In genomic region chr1:109908857-109909256, GRCh38 we compare ENCODE assay signal across 18 cellular contexts. TPM values are rescaled to one million over a fixed set of nuclear protein-coding genes. Genes with fewer than 3 reads are reported as not detected.
DNase-seq lines count a peak whose midpoint lies in the region; ATAC-seq, FAIRE-seq and TF ChIP-seq lines count a peak whose summit lies in the region.
"Had no signal": no experiment of that assay in that cellular context is flagged by ENCODE, and none has a peak within 500 bp of the region (broad histone marks: within the 10 kb centered on the region; RNA-seq: fewer than 3 reads in every experiment).

No MANE protein-coding gene starts in this region.

- peak; percentile 30 for FAIRE-seq in HepG2 (lab: Jason Lieb, UNC)
- FAIRE-seq: H54 had no signal

- BruUV-seq in HepG2 (replicated peaks; lab: Mats Ljungman, UMichigan) = no TSS peak
- BruUV-seq in Panc1 (replicated peaks; lab: Mats Ljungman, UMichigan) = no TSS peak
- BruUV-seq in mammary epithelial cell (replicated peaks; lab: Mats Ljungman, UMichigan) = no TSS peak

- 3% methylated on average over 3 of the region's 3 CpGs for WGBS in HepG2 (ENCODE audit: low lambda C conversion rate)
- WGBS in right lobe of liver (ENCODE audit: insufficient coverage, low coverage, low lambda C conversion rate, missing lambda C conversion rate) = 50% methylated on average over 3 of the region's 3 CpGs
- WGBS in mammary epithelial cell (ENCODE audit: low coverage, missing lambda C conversion rate) = 100% methylated on average over 3 of the region's 3 CpGs

- H3K27ac ChIP-seq in HepG2 (ENCODE audit: extremely low read length, insufficient read depth, low read length) (no peak overlapping the region), right lobe of liver (no peak overlapping the region), Panc1 (ENCODE audit: low read length) (peak overlapping the region; percentile 95; the same call in 1 of the 2 replicates), mammary epithelial cell (ENCODE audit: insufficient read depth, low read depth, low read length) (no peak overlapping the region)
- H3K27ac ChIP-seq: HL-60, KMS-11 had no signal

- H3K4me3 Mint-ChIP-seq in naive thymus-derived CD8-positive, alpha-beta T cell = peak overlapping the region in 6 of 10 donors; percentile 12 to 92 (median 86)

- POLR2A ChIA-PET in HepG2 (lab: Yijun Ruan, JAX) = interaction anchor here (1.3 kb wide), 1 partner anchor 76 kb away, joined by 7 read pairs; the partner anchor contains the start of gene AHCYL1
- POLR2A ChIA-PET in Panc1 (lab: Charles Lee) = no interaction called here
- POLR2A ChIA-PET in naive thymus-derived CD8-positive, alpha-beta T cell (lab: Charles Lee) = no interaction called here

- no peaks in the 10 kb centered on the region for H4K20me1 ChIP-seq in HepG2 (ENCODE audit: insufficient read depth, low read length)
- no peaks in the 10 kb centered on the region for H4K20me1 ChIP-seq in mammary epithelial cell (ENCODE audit: insufficient read depth, low read length)

- H3K4me3 ChIP-seq in HepG2 (replicated peaks in 1 of 3; ENCODE audit: insufficient read depth in 1 of 3, low read depth in 2 of 3, low read length in 3 of 3) (no peak overlapping the region), right lobe of liver (no peak overlapping the region), Panc1 (ENCODE audit: low read depth in 2 of 2, low read length in 2 of 2) (no peak overlapping the region), mammary epithelial cell (replicated peaks in 1 of 3; ENCODE audit: insufficient read depth in 1 of 3, low read depth in 2 of 3, low read length in 3 of 3) (no peak overlapping the region)

- H3K79me2 ChIP-seq in HepG2 (ENCODE audit: insufficient read depth, low read length) (peaks cover 25% of the 10 kb centered on the region), mammary epithelial cell (ENCODE audit: insufficient read depth, low read length) (peaks cover 25% of the 10 kb centered on the region)

- H3K9me3 ChIP-seq in HepG2 (ENCODE audit: low read length) (no peaks in the 10 kb centered on the region), right lobe of liver (no peaks in the 10 kb centered on the region), Panc1 (ENCODE audit: control insufficient read depth, insufficient read depth, low read depth, low read length) (no peaks in the 10 kb centered on the region), mammary epithelial cell (replicated peaks; ENCODE audit: insufficient read depth, low read length) (no peaks in the 10 kb centered on the region)
- H3K9me3 ChIP-seq: BE2C had no signal

- H3K27me3 ChIP-seq in HepG2 (ENCODE audit: control insufficient read depth in 1 of 2, insufficient read depth in 2 of 2, low read length in 2 of 2) (peaks cover 3 to 45% of the 10 kb centered on the region in 2 experiments), right lobe of liver (no peaks in the 10 kb centered on the region), Panc1 (ENCODE audit: control insufficient read depth, insufficient read depth, low read length) (no peaks in the 10 kb centered on the region), mammary epithelial cell (ENCODE audit: insufficient read depth, low read length) (no peaks in the 10 kb centered on the region)
- H3K27me3 ChIP-seq: BE2C had no signal

- H3K27ac Mint-ChIP-seq in naive thymus-derived CD8-positive, alpha-beta T cell = no peak overlapping the region

- TF ChIP-seq CTCF in HepG2 (CRISPR knock-in tag; IDR thresholded peaks at IDR 0.05) (no peak), right lobe of liver (IDR thresholded peaks at IDR 0.05) (no peak), Panc1 (IDR thresholded peaks at IDR 0.05) (no peak), mammary epithelial cell (conservative IDR thresholded peaks at IDR 0.05 in 1 of 2, IDR thresholded peaks at IDR 0.05 in 1 of 2; ENCODE audit: extremely low read depth in 1 of 2, insufficient read depth in 1 of 2, low read depth in 1 of 2, low read length in 2 of 2) (no peak)

- H3K4me2 ChIP-seq in HepG2 (ENCODE audit: low read depth, low read length) = no peak overlapping the region
- no peak overlapping the region for H3K4me2 ChIP-seq in mammary epithelial cell (ENCODE audit: insufficient read depth, low read depth, low read length)
- H3K4me2 ChIP-seq: KMS-11 had no signal

- DNase-seq in HepG2 (ENCODE audit: low spot score) = no peak
- no peak for DNase-seq in right lobe of liver
- no peak for DNase-seq in Panc1 (ENCODE audit: low read depth, low spot score)
- no peak for DNase-seq in naive thymus-derived CD8-positive, alpha-beta T cell
- no peak for DNase-seq in mammary epithelial cell
- no peak for DNase-seq in hypothalamus (lab: John Stamatoyannopoulos, UW)
- DNase-seq: ACHN, BE2C, DMS53, NCI-H1105, NCI-H1930, NCI-H2171, NCI-H510A, SIG-M5 had no signal

- ATAC-seq in HepG2 = no peak
- ATAC-seq in right lobe of liver = no peak
- no peak for ATAC-seq in Panc1
- ATAC-seq in naive thymus-derived CD8-positive, alpha-beta T cell = no peak
- ATAC-seq in HG02884 (IDR thresholded peaks at IDR 0.05; ENCODE audit: unreplicated experiment) = no peak

- H3K27me3 Mint-ChIP-seq in naive thymus-derived CD8-positive, alpha-beta T cell = peaks cover 0 to 14% (median 2%) of the 10 kb centered on the region in 5 donors

- CTCF ChIA-PET in HepG2 (lab: Yijun Ruan, JAX; ENCODE audit: low intra/inter-chr PET ratio, low total read pairs) = no interaction called here
- CTCF ChIA-PET in Panc1 (lab: Charles Lee) = no interaction called here
- CTCF ChIA-PET in mammary epithelial cell (lab: Charles Lee; ENCODE audit: low non-redundant PET) = no interaction called here

- peaks cover 33 to 64% (median 54%) of the 10 kb centered on the region in 4 donors for H3K4me1 Mint-ChIP-seq in naive thymus-derived CD8-positive, alpha-beta T cell

- dilution Hi-C loops in mammary epithelial cell (cut with HindIII; ENCODE audit: low sequenced_read_pairs) = no loop called here

- intact Hi-C loops in HepG2 (cut with micrococcal nuclease; ENCODE audit: unreplicated experiment) (no loop called here), right lobe of liver (cut with DNase I) (no loop called here), Panc1 (cut with micrococcal nuclease; ENCODE audit: unreplicated experiment) (no loop called here), mammary epithelial cell (cut with micrococcal nuclease) (no loop called here)

- H3K9me3 Mint-ChIP-seq in naive thymus-derived CD8-positive, alpha-beta T cell = no peaks in the 10 kb centered on the region

- no peak for TF ChIP-seq EP300 in HepG2 (IDR thresholded peaks at IDR 0.05; ENCODE audit: low read depth in 2 of 2, low read length in 2 of 2)
- TF ChIP-seq EP300 in HepG2 (CRISPR knock-in tag; IDR thresholded peaks at IDR 0.05; ENCODE audit: borderline replicate concordance) = no peak

- H3K36me3 ChIP-seq in HepG2 (replicated peaks in 1 of 2; ENCODE audit: control insufficient read depth in 1 of 2, insufficient read depth in 2 of 2, low read length in 2 of 2) (no peaks in the 10 kb centered on the region), right lobe of liver (no peaks in the 10 kb centered on the region), Panc1 (ENCODE audit: control insufficient read depth, insufficient read depth, low read length) (no peaks in the 10 kb centered on the region), mammary epithelial cell (ENCODE audit: insufficient read depth, low read length) (no peaks in the 10 kb centered on the region)
- H3K36me3 ChIP-seq: BE2C had no signal

- H3K9ac ChIP-seq in HepG2 (ENCODE audit: insufficient read depth, low read depth, low read length) = no peak overlapping the region
- H3K9ac ChIP-seq in mammary epithelial cell (ENCODE audit: insufficient read depth, low read length) = no peak overlapping the region
- H3K9ac ChIP-seq: KMS-11 had no signal

- TF ChIP-seq RAD21 in HepG2 (CRISPR knock-in tag; IDR thresholded peaks at IDR 0.05) = no peak

- H3K4me1 ChIP-seq in HepG2 (ENCODE audit: insufficient read depth, low read length) (peaks cover 84% of the 10 kb centered on the region), right lobe of liver (peaks cover 0 to 40% (median 15%) of the 10 kb centered on the region in 4 donors), Panc1 (ENCODE audit: control insufficient read depth, insufficient read depth, low read length) (peaks cover 20% of the 10 kb centered on the region), mammary epithelial cell (ENCODE audit: insufficient read depth, low read length) (peaks cover 26% of the 10 kb centered on the region)

- in situ Hi-C loops in HepG2 (cut with HindIII; ENCODE audit: extremely low pct_ligation_motif_present, low pct_unique_long_range_greater_than_20kb) (no loop called here), Panc1 (cut with HindIII; ENCODE audit: low pct_unique_long_range_greater_than_20kb, low sequenced_read_pairs) (no loop called here), mammary epithelial cell (cut with MboI; ENCODE audit: low sequenced_read_pairs in 2 of 2) (loop anchor here in 1 of 2 donors (25.0 kb wide), 1 partner anchor 122 kb away; no protein-coding TSS in a partner anchor)

- H3K36me3 Mint-ChIP-seq in naive thymus-derived CD8-positive, alpha-beta T cell = no peaks in the 10 kb centered on the region

- TF ChIP-seq POLR2A in HepG2 (IDR thresholded peaks at IDR 0.05; ENCODE audit: insufficient read depth in 1 of 2, low read depth in 2 of 2, low read length in 2 of 2) (no peak), right lobe of liver (IDR thresholded peaks at IDR 0.05) (no peak)

- H2AFZ ChIP-seq in HepG2 (ENCODE audit: low read length) (no peak overlapping the region), mammary epithelial cell (ENCODE audit: low read depth, low read length) (no peak overlapping the region)

RNA-seq across cellular contexts. Expression of gene CSF1, which starts 1.8 kb away (rescaled TPM):
- total RNA-seq in HepG2 (2016; rRNA removed; fragmentation: Illumina TruSeq; extraction: Trizol) (1.9 and 4.6 TPM in 2 replicates), right lobe of liver (10 to 100 TPM in 5 of 6 experiments, 1 to 10 TPM in 1; 4.8 to 44.1 (median 22.0) TPM), Panc1 (2021; ENCODE audit: unreplicated experiment) (217 TPM), mammary epithelial cell (10 to 100 TPM in 1 of 2 donors, 1 to 10 TPM in 1; 5.6 to 29.5 TPM)
- 0.71 and 1.2 TPM in 2 replicates for total RNA-seq in HepG2 (2016; cell fraction: cytosol; rRNA removed; fragmentation: Illumina TruSeq; extraction: Trizol; ENCODE audit: low read depth)
- 1.8 and 4.9 TPM in 2 replicates for total RNA-seq in HepG2 (2016; cell fraction: insoluble cytoplasmic fraction; rRNA removed; fragmentation: Illumina TruSeq; extraction: Trizol)
- total RNA-seq in HepG2 (2016; cell fraction: membrane; rRNA removed; fragmentation: Illumina TruSeq; extraction: Trizol) = 1.3 and 2.0 TPM in 2 replicates
- 7.8 and 7.9 TPM in 2 replicates for total RNA-seq in HepG2 (2016; cell fraction: nucleus; rRNA removed; fragmentation: Illumina TruSeq; extraction: Trizol)
- polyA plus RNA-seq in HepG2 (2011; rRNA removed) (13.3 and 21.0 TPM in 2 replicates), mammary epithelial cell (9.9 TPM)
- polyA plus RNA-seq in HepG2 (2011; cell fraction: cytosol; rRNA removed) = 10.4 and 15.2 TPM in 2 replicates
- 23.0 and 27.9 TPM in 2 replicates for polyA plus RNA-seq in HepG2 (2011; cell fraction: nucleus; rRNA removed)
- 5.3 and 17.7 TPM in 2 replicates for polyA plus RNA-seq in HepG2 (2012)
- 0.42 and 0.62 TPM in 2 replicates for polyA plus RNA-seq in HepG2 (2016; cell fraction: cytosol; fragmentation: Illumina TruSeq; extraction: Trizol; ENCODE audit: low read depth)
- polyA plus RNA-seq in HepG2 (2016; cell fraction: insoluble cytoplasmic fraction; fragmentation: Illumina TruSeq; extraction: Trizol; ENCODE audit: low read depth) = 1.8 and 2.7 TPM in 2 replicates
- 0.71 and 1.0 TPM in 2 replicates for polyA plus RNA-seq in HepG2 (2016; cell fraction: membrane; fragmentation: Illumina TruSeq; extraction: Trizol; ENCODE audit: low read depth)
- 14.8 and 15.3 TPM in 2 replicates for polyA plus RNA-seq in HepG2 (2016; cell fraction: nucleus; fragmentation: Illumina TruSeq; extraction: Trizol; ENCODE audit: insufficient read depth, low read depth)
- polyA minus RNA-seq in HepG2 (2011; rRNA and poly(A)+ RNA removed; ENCODE audit: low replicate concordance) = 1.1 and 12.0 TPM in 2 replicates
- 11.0 and 19.9 TPM in 2 replicates for polyA minus RNA-seq in HepG2 (2011; cell fraction: cytosol; rRNA and poly(A)+ RNA removed)
- 7.9 and 15.2 TPM in 2 replicates for polyA minus RNA-seq in HepG2 (2011; cell fraction: nucleus; rRNA and poly(A)+ RNA removed)
- 109 TPM for polyA plus RNA-seq in Panc1 (2012; ENCODE audit: insufficient read length)
- under 1 TPM; 0.27 to 0.44 TPM for total RNA-seq in naive thymus-derived CD8-positive, alpha-beta T cell
- 1 to 10 TPM in 2 of 3 donors, under 1 TPM in 1; 0.68 to 1.6 (median 1.1) TPM for polyA plus RNA-seq in naive thymus-derived CD8-positive, alpha-beta T cell
- 7.5 TPM for polyA minus RNA-seq in mammary epithelial cell
